ENCODE assay signal across 8 cellular contexts in the genomic region with DNA sequence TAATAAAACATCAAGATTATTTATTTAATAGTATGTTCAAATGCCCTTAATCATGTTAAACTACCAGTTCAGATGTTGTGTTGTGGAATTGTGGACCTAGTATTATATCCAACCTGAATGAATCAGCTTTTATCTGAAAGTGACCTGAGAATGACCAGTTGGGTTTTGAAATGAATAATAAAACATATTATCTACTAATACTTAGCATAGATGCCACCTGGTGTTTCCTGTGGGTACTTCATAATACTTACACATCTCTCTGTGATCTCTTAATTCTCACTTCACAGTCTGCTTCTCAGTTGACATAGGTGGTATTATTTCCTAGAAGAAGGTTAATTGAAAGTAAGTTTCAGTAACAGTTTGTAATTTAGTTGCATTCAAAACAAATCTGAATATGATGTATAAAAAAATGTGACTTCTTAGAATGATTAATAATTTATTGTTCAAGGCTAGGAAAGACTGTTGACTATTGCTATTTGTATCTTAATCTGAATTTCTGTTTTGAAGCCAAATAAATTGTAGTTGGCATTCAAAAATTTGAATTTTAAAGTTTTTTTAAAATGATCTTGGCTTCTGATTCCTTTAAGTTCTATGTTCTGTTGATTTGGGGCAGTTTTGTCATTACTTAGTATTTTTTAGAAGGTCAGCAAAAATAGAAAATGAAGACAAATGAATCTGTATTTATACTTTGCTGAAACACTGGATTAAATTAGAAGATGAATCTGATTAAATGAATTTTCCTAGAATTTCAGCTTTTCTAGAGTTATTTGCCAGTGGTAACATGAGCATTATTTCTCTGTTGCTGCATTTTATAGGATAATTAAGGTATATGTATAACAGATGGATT. TPM values are rescaled to one million over a fixed set of nuclear protein-coding genes. Genes with fewer than 3 reads are reported as not detected.
A peak's percentile ranks its signal among the peaks of the same experiment; 100 is the strongest.
DNase-seq lines count a peak whose midpoint lies in the region; ATAC-seq and TF ChIP-seq lines count a peak whose summit lies in the region.

No MANE protein-coding gene starts in this region.

- H3K79me1 ChIP-seq in trophoblast cell (ENCODE audit: low read length): no peaks in the 10 kb centered on the region

- ATAC-seq in GM21367 (IDR thresholded peaks at IDR 0.05; ENCODE audit: unreplicated experiment): peak; percentile 88
- ATAC-seq in HG03571 (IDR thresholded peaks at IDR 0.05; ENCODE audit: unreplicated experiment): peak; percentile 89

- no peak overlapping the region for H4K8ac ChIP-seq in trophoblast cell (ENCODE audit: low read depth, low read length)

- H3K36me3 Mint-ChIP-seq in activated CD4-positive, alpha-beta T cell treated with anti-CD3 and anti-CD28 coated beads, Interleukin-2, amount 10 ng/mL, durations not matched to agents 24 days and 14 days (ENCODE audit: low read depth): peaks cover 47% of the 10 kb centered on the region

- H3K18ac ChIP-seq in trophoblast cell (ENCODE audit: low read length): no peak overlapping the region

- H3K27me3 ChIP-seq in fibroblast of lung (ENCODE audit: control insufficient read depth, insufficient read depth, low read length) (no peaks in the 10 kb centered on the region), trophoblast cell (ENCODE audit: insufficient read depth, low read length) (no peaks in the 10 kb centered on the region), WERI-Rb-1 (ENCODE audit: insufficient read depth, low read depth, severe bottlenecking) (no peaks in the 10 kb centered on the region)

- H3K79me2 ChIP-seq in fibroblast of lung (ENCODE audit: control insufficient read depth, insufficient read depth, low read length) (no peaks in the 10 kb centered on the region), trophoblast cell (ENCODE audit: control insufficient read depth, insufficient read depth, low read length, poor library complexity) (no peaks in the 10 kb centered on the region)

- no peak overlapping the region for H3K14ac ChIP-seq in trophoblast cell (ENCODE audit: low read length)

- H3K4me3 ChIP-seq in SK-N-MC (no peak overlapping the region), fibroblast of lung (replicated peaks in 1 of 4; ENCODE audit: control extremely low read depth in 1 of 4, insufficient read depth in 1 of 4, low read depth in 3 of 4, low read length in 4 of 4) (no peak overlapping the region), trophoblast cell (ENCODE audit: low read depth, low read length) (no peak overlapping the region), WERI-Rb-1 (ENCODE audit: low read depth, low read length) (no peak overlapping the region)

- no peak overlapping the region for H4K12ac ChIP-seq in trophoblast cell (ENCODE audit: low read depth, low read length)

- H3K27ac ChIP-seq in SK-N-MC (no peak overlapping the region), fibroblast of lung (ENCODE audit: insufficient read depth, low read length) (no peak overlapping the region), trophoblast cell (ENCODE audit: low read depth, low read length) (no peak overlapping the region), WERI-Rb-1 (no peak overlapping the region)

- no peak overlapping the region for H2AK5ac ChIP-seq in trophoblast cell (ENCODE audit: low read length)

- H2BK5ac ChIP-seq in trophoblast cell (ENCODE audit: low read depth, low read length, poor library complexity): no peak overlapping the region

- H2AFZ ChIP-seq in fibroblast of lung (ENCODE audit: low read length): no peak overlapping the region
- H2AFZ ChIP-seq in trophoblast cell (ENCODE audit: insufficient read depth, low read length, poor library complexity): no peak overlapping the region

- TF ChIP-seq CTCF in fibroblast of lung (conservative IDR thresholded peaks at IDR 0.05 in 1 of 2, IDR thresholded peaks at IDR 0.05 in 1 of 2; ENCODE audit: low read depth in 1 of 2, low read length in 2 of 2): peak; percentile 29 to 48
- TF ChIP-seq CTCF in WERI-Rb-1 (IDR thresholded peaks at IDR 0.05; ENCODE audit: low read depth, low read length): no peak

- intact Hi-C loops in activated CD4-positive, alpha-beta T cell treated with anti-CD3 and anti-CD28 coated beads, Interleukin-2, amount 10 ng/mL, durations not matched to agents 24 days and 14 days (cut with micrococcal nuclease): loop anchor here (1.0 to 2.0 kb wide), 2 partner anchors 47 to 130 kb away; partner anchors contain the start of gene KIF2A

- no peak overlapping the region for H3K9ac ChIP-seq in SK-N-MC (ENCODE audit: insufficient read length)
- H3K9ac ChIP-seq in fibroblast of lung (ENCODE audit: insufficient read depth, low read length): no peak overlapping the region
- no peak overlapping the region for H3K9ac ChIP-seq in trophoblast cell (ENCODE audit: low read length)

- no peak overlapping the region for H2BK120ac ChIP-seq in trophoblast cell (ENCODE audit: insufficient read depth, low read length, poor library complexity)

- H4K20me1 ChIP-seq in fibroblast of lung (ENCODE audit: control insufficient read depth, extremely low read depth, insufficient read depth, low read length): no peaks in the 10 kb centered on the region

- H3K4me2 ChIP-seq in fibroblast of lung (ENCODE audit: extremely low read depth, insufficient read depth, low read length) (no peak overlapping the region), trophoblast cell (ENCODE audit: low read length) (no peak overlapping the region)

- H3K27me3 Mint-ChIP-seq in activated CD4-positive, alpha-beta T cell treated with anti-CD3 and anti-CD28 coated beads, Interleukin-2, amount 10 ng/mL, durations not matched to agents 24 days and 14 days: no peaks in the 10 kb centered on the region

- H3K4me1 ChIP-seq in fibroblast of lung (ENCODE audit: control insufficient read depth, extremely low read depth, insufficient read depth, low read length) (no peaks in the 10 kb centered on the region), trophoblast cell (ENCODE audit: control insufficient read depth in 1 of 2, insufficient read depth in 2 of 2, low read length in 2 of 2) (no peaks in the 10 kb centered on the region)

- H2BK12ac ChIP-seq in trophoblast cell (ENCODE audit: low read length): no peak overlapping the region

- DNase-seq in activated CD4-positive, alpha-beta T cell treated with anti-CD3 and anti-CD28 coated beads, Interleukin-2, amount 10 ng/mL, durations not matched to agents 24 days and 14 days: peak; percentile 72
- DNase-seq in activated CD4-positive, alpha-beta T cell treated with anti-CD3 and anti-CD28 coated beads for 1 hour: no peak
- DNase-seq in SK-N-MC (ENCODE audit: low read depth, low spot score) (peak; percentile 16), fibroblast of lung (ENCODE audit: low read depth in 2 of 2) (peak; percentile 50 to 74), trophoblast cell (peak; percentile 46 to 74), WERI-Rb-1 (no peak)

- H3K27ac Mint-ChIP-seq in activated CD4-positive, alpha-beta T cell treated with anti-CD3 and anti-CD28 coated beads, Interleukin-2, amount 10 ng/mL, durations not matched to agents 24 days and 14 days: no peak overlapping the region

- H3K4me1 Mint-ChIP-seq in activated CD4-positive, alpha-beta T cell treated with anti-CD3 and anti-CD28 coated beads, Interleukin-2, amount 10 ng/mL, durations not matched to agents 24 days and 14 days: peaks cover 9% of the 10 kb centered on the region

- no peak overlapping the region for H3K4me3 Mint-ChIP-seq in activated CD4-positive, alpha-beta T cell treated with anti-CD3 and anti-CD28 coated beads, Interleukin-2, amount 10 ng/mL, durations not matched to agents 24 days and 14 days

- H3K4ac ChIP-seq in trophoblast cell (ENCODE audit: low read depth, low read length): no peak overlapping the region

- no peak overlapping the region for H3K23ac ChIP-seq in trophoblast cell (ENCODE audit: low read length)

- peaks cover 68% of the 10 kb centered on the region for H3K36me3 ChIP-seq in SK-N-MC (ENCODE audit: insufficient read depth, low read length)
- H3K36me3 ChIP-seq in fibroblast of lung (ENCODE audit: control insufficient read depth, insufficient read depth, low read length): peaks cover 2% of the 10 kb centered on the region
- peaks cover 16 to 17% of the 10 kb centered on the region in 2 experiments for H3K36me3 ChIP-seq in trophoblast cell (ENCODE audit: control insufficient read depth in 1 of 2, insufficient read depth in 2 of 2, low read length in 2 of 2)
- peaks cover 64% of the 10 kb centered on the region for H3K36me3 ChIP-seq in WERI-Rb-1

- no peaks in the 10 kb centered on the region for H3K9me3 Mint-ChIP-seq in activated CD4-positive, alpha-beta T cell treated with anti-CD3 and anti-CD28 coated beads, Interleukin-2, amount 10 ng/mL, durations not matched to agents 24 days and 14 days

- H4K91ac ChIP-seq in trophoblast cell (ENCODE audit: low read depth, low read length): no peak overlapping the region

- no peaks in the 10 kb centered on the region for H3K9me3 ChIP-seq in SK-N-MC (ENCODE audit: low read depth, low read length)
- H3K9me3 ChIP-seq in fibroblast of lung (ENCODE audit: control insufficient read depth, insufficient read depth, low read depth, low read length): no peaks in the 10 kb centered on the region
- no peaks in the 10 kb centered on the region for H3K9me3 ChIP-seq in trophoblast cell (ENCODE audit: insufficient read depth, low read depth, low read length)
- H3K9me3 ChIP-seq in WERI-Rb-1 (ENCODE audit: severe bottlenecking): no peaks in the 10 kb centered on the region

RNA-seq across cellular contexts. Expression of gene KIF2A, which starts 48.2 kb away (rescaled TPM):
- total RNA-seq in activated CD4-positive, alpha-beta T cell treated with anti-CD3 and anti-CD28 coated beads, Interleukin-2, amount 10 ng/mL, durations not matched to agents 24 days and 14 days: 238 and 244 TPM in 2 replicates
- 50.1 and 59.3 TPM in 2 replicates for total RNA-seq in fibroblast of lung
- 43.7 and 53.7 TPM in 2 replicates for polyA plus RNA-seq in fibroblast of lung
- polyA plus RNA-seq in fibroblast of lung (2012): 29.9 and 31.4 TPM in 2 replicates
- polyA minus RNA-seq in fibroblast of lung (ENCODE audit: low replicate concordance): 4.0 and 10.1 TPM in 2 replicates
- polyA plus RNA-seq in trophoblast cell (2013): 111 and 119 TPM in 2 replicates

RNA-seq across cellular contexts. Expression of gene DIMT1, which starts 49.5 kb away (rescaled TPM):
- total RNA-seq in activated CD4-positive, alpha-beta T cell treated with anti-CD3 and anti-CD28 coated beads, Interleukin-2, amount 10 ng/mL, durations not matched to agents 24 days and 14 days: 48.8 and 49.3 TPM in 2 replicates
- 20.8 and 26.4 TPM in 2 replicates for total RNA-seq in fibroblast of lung
- polyA plus RNA-seq in fibroblast of lung: 40.2 and 41.3 TPM in 2 replicates
- polyA plus RNA-seq in fibroblast of lung (2012): 26.2 and 31.9 TPM in 2 replicates
- polyA minus RNA-seq in fibroblast of lung (ENCODE audit: low replicate concordance): 0.79 and 2.1 TPM in 2 replicates
- polyA plus RNA-seq in trophoblast cell (2013): 19.5 and 19.7 TPM in 2 replicates

RNA-seq across cellular contexts. Expression of gene IPO11, which starts 58.3 kb away (rescaled TPM):
- 56.7 and 60.9 TPM in 2 replicates for total RNA-seq in activated CD4-positive, alpha-beta T cell treated with anti-CD3 and anti-CD28 coated beads, Interleukin-2, amount 10 ng/mL, durations not matched to agents 24 days and 14 days
- 23.6 and 28.2 TPM in 2 replicates for total RNA-seq in fibroblast of lung
- polyA plus RNA-seq in fibroblast of lung: 19.9 and 20.2 TPM in 2 replicates
- polyA plus RNA-seq in fibroblast of lung (2012): 14.2 and 18.5 TPM in 2 replicates
- 28.7 and 64.4 TPM in 2 replicates for polyA minus RNA-seq in fibroblast of lung (ENCODE audit: low replicate concordance)
- polyA plus RNA-seq in trophoblast cell (2013): 16.6 and 19.9 TPM in 2 replicates

Comparison
In these comparisons a context has a peak if more than half of its experiments do, and no peak if none do; other contexts are left out.
1. DNase-seq: peak in activated CD4-positive, alpha-beta T cell treated with anti-CD3 and anti-CD28 coated beads, Interleukin-2, amount 10 ng/mL, durations not matched to agents 24 days and 14 days (single experiment), SK-N-MC (single experiment), fibroblast of lung (2 of 2) and trophoblast cell (2 of 2); none in activated CD4-positive, alpha-beta T cell treated with anti-CD3 and anti-CD28 coated beads for 1 hour (single experiment) and WERI-Rb-1 (single experiment).